8 cellular contexts compared by ENCODE assay signal in the genomic region with DNA sequence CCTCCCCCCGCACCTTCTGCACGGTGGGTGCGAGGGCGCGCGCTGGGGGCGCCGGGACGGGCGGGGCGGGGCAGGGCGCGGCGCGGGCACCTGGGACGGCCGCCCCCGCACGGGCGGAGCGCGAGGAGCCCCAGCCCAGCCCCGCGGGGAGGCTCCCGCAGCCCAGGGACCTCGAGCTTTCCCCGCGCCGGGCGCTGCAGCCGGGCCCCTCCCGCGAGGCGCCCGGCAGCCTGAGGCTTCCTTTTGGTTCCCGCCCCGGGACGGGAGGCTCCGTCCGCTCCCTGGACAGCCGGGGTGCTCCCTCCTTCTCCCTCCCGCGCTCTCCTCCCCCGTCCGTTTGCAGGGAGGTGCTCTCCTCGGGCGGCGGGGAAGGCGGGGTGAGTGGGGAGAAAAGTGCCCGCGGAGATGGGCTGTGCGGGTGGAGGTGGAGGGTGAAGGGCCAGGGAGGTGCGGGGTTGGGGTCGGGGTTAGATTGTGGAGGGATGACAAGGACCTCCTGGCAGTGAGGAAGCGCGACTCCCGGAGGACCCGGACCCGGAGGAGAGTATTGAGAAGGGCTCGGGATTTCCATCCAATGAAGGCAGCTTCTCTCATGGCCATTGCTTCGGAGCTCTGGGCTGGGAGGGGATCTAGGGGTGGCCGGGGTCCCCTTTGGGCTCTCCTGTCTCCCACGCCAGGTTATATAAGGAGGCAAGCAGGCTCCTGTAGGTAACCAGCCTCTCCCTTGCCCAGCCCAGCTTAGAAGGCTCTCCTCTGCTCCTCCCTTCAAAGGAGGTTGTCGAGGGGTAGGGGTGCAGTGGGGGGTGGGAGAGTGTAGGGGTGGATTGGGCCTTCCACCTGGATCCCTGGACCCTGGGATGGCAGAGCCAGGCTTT. TPM values are rescaled to one million over a fixed set of nuclear protein-coding genes. Genes with fewer than 3 reads are reported as not detected.
DNase-seq lines count a peak whose midpoint lies in the region; ATAC-seq and TF ChIP-seq lines count a peak whose summit lies in the region.

No MANE protein-coding gene starts in this region.

- peaks cover 51% of the 10 kb centered on the region for H4K20me1 ChIP-seq in OCI-LY3 (ENCODE audit: insufficient read depth, low read length)

- H3K27ac ChIP-seq in OCI-LY3 (ENCODE audit: low read length): peak overlapping the region; percentile 80
- H3K27ac ChIP-seq in brain microvascular endothelial cell: no peak overlapping the region
- H3K27ac ChIP-seq in spleen: peak overlapping the region; percentile 61 to 94 (median 88)

- no peak overlapping the region for H3K27ac Mint-ChIP-seq in Calu3 (ENCODE audit: unreplicated experiment)

- peaks cover 26% of the 10 kb centered on the region for H3K36me3 Mint-ChIP-seq in Calu3 (ENCODE audit: insufficient read depth, unreplicated experiment)

- peaks cover 88% of the 10 kb centered on the region for H3K79me2 ChIP-seq in OCI-LY3 (ENCODE audit: low read length)

- H3K9ac ChIP-seq in OCI-LY3 (ENCODE audit: low read length): peak overlapping the region; percentile 94

- H3K4me2 ChIP-seq in OCI-LY3 (ENCODE audit: low read length): peak overlapping the region; percentile 90

- intact Hi-C loops in Calu3 (cut with micrococcal nuclease; ENCODE audit: unreplicated experiment): loop anchor here (5.0 kb wide), 1 partner anchor 111 kb away; no protein-coding TSS in a partner anchor
- intact Hi-C loops in spleen (cut with DNase I; ENCODE audit: low total_unique reads): loop anchor here (10.0 kb wide), 2 partner anchors 94 to 124 kb away; no protein-coding TSS in a partner anchor

- peaks cover 22% of the 10 kb centered on the region for H3K4me1 Mint-ChIP-seq in Calu3 (ENCODE audit: low read depth, unreplicated experiment)

- in situ Hi-C loops in brain microvascular endothelial cell (cut with HindIII; ENCODE audit: low pct_ligation_motif_present, low sequenced_read_pairs): no loop called here

- peaks cover 51% of the 10 kb centered on the region for H3K4me1 ChIP-seq in OCI-LY3 (ENCODE audit: low read length)
- peaks cover 14 to 72% (median 52%) of the 10 kb centered on the region in 6 donors for H3K4me1 ChIP-seq in spleen

- H3K4me3 ChIP-seq in OCI-LY3 (ENCODE audit: low read length): peak overlapping the region; percentile 97
- H3K4me3 ChIP-seq in brain microvascular endothelial cell (ENCODE audit: low read depth, low read length): peak overlapping the region; percentile 60
- peak overlapping the region; percentile 45 to 87 (median 60) for H3K4me3 ChIP-seq in spleen

- TF ChIP-seq CTCF in Calu3 (IDR thresholded peaks at IDR 0.05; ENCODE audit: unreplicated experiment) (no peak), OCI-LY3 (IDR thresholded peaks at IDR 0.05; ENCODE audit: low read depth, low read length) (no peak), brain microvascular endothelial cell (IDR thresholded peaks at IDR 0.05; ENCODE audit: low read depth, low read length, missing control alignments) (no peak), spleen (IDR thresholded peaks at IDR 0.05 in 8 of 11, conservative IDR thresholded peaks at IDR 0.05 in 3 of 11) (no peak)

- peak overlapping the region; percentile 73 for H3K4me3 Mint-ChIP-seq in Calu3 (ENCODE audit: low read depth, unreplicated experiment)

- no peaks in the 10 kb centered on the region for H3K27me3 Mint-ChIP-seq in Calu3 (ENCODE audit: unreplicated experiment)

- no peaks in the 10 kb centered on the region for H3K9me3 Mint-ChIP-seq in Calu3 (ENCODE audit: low read depth, unreplicated experiment)

- peak; percentile 17 for ATAC-seq in GM21528 (IDR thresholded peaks at IDR 0.05; ENCODE audit: low FRiP score, unreplicated experiment)

- H3K36me3 ChIP-seq in OCI-LY3 (replicated peaks; ENCODE audit: low read depth, low read length) (peaks cover 56% of the 10 kb centered on the region), brain microvascular endothelial cell (replicated peaks) (no peaks in the 10 kb centered on the region), spleen (peaks cover 0 to 25% (median 9%) of the 10 kb centered on the region in 6 donors)

- H3K9me3 ChIP-seq in OCI-LY3 (ENCODE audit: insufficient read depth, low read length) (peaks cover 6% of the 10 kb centered on the region), spleen (peaks cover 0 to 6% (median 4%) of the 10 kb centered on the region in 8 donors)

- no TSS peak for BruUV-seq in Calu3 (replicated peaks; lab: Mats Ljungman, UMichigan)

- CTCF ChIA-PET in Calu3 (lab: Charles Lee): interaction anchor here (0.6 to 1.5 kb wide), 5 partner anchors 29 to 178 kb away, joined by 3 to 4 read pairs (median 3); no protein-coding TSS in a partner anchor

- TF ChIP-seq POLR2A in spleen (IDR thresholded peaks at IDR 0.05): no peak

- no peak overlapping the region for H2AFZ ChIP-seq in OCI-LY3 (ENCODE audit: low read depth, low read length)

- WGBS in spleen, 5 donors: 3 to 6% (median 4%) methylated on average over 15 to 64 of the region's 64 CpGs

- H3K27me3 ChIP-seq in OCI-LY3 (ENCODE audit: low read depth, low read length): no peaks in the 10 kb centered on the region
- H3K27me3 ChIP-seq in brain microvascular endothelial cell (replicated peaks): no peaks in the 10 kb centered on the region
- H3K27me3 ChIP-seq in spleen (replicated peaks in 1 of 7): peaks cover 0 to 14% (median 0%) of the 10 kb centered on the region in 7 donors

- peak; percentile 46 for DNase-seq in Calu3
- DNase-seq in brain microvascular endothelial cell: no peak
- DNase-seq in iris pigment epithelial cell (ENCODE audit: low read depth): peak; percentile 40
- DNase-seq in spleen: peak; percentile 90
- no peak for DNase-seq in NOMO-1 treated with dmso at 0.1 percent for 144 hours (lab: John Stamatoyannopoulos, UW; ENCODE audit: unreplicated experiment)
- no peak for DNase-seq in Ammon's horn (ENCODE audit: low spot score)

RNA-seq across cellular contexts. Expression of a gene that starts 0.6 kb away (rescaled TPM):
- total RNA-seq in Calu3 (2022) (18.8 and 24.1 TPM in 2 replicates), spleen (100 to 1,000 TPM in 4 of 7 donors, 10 to 100 TPM in 3; 52.6 to 144 (median 123) TPM)
- polyA plus RNA-seq in spleen: 10 to 100 TPM; 18.2 to 89.1 (median 32.2) TPM

Comparison
In these comparisons a context has a peak if more than half of its experiments do, and no peak if none do; other contexts are left out.
1. DNase-seq: peak in Calu3 (single experiment), iris pigment epithelial cell (single experiment) and spleen (single experiment); none in brain microvascular endothelial cell (single experiment), NOMO-1 treated with dmso at 0.1 percent for 144 hours (single experiment) and Ammon's horn (single experiment).
2. Peak in every context shown above with its lines, with median percentiles within 50 percentile points of each other: H3K4me3 ChIP-seq.